ENCODE assay signal across 8 cellular contexts in genomic region chr19:51094696-51095279, GRCh38. TPM values are rescaled to one million over a fixed set of nuclear protein-coding genes. Genes with fewer than 3 reads are reported as not detected.
DNase-seq lines count a peak whose midpoint lies in the region; ATAC-seq and TF ChIP-seq lines count a peak whose summit lies in the region.

No MANE protein-coding gene starts in this region.

- no peak overlapping the region for H3K4me3 Mint-ChIP-seq in stimulated activated naive CD8-positive, alpha-beta T cell treated with anti-CD3 and anti-CD28 coated beads, Interleukin-15, amount 100 ng/mL, for 72 hours
- no peak overlapping the region for H3K4me3 Mint-ChIP-seq in MCF 10A (ENCODE audit: unreplicated experiment)

- peaks cover 14% of the 10 kb centered on the region for H3K36me3 Mint-ChIP-seq in MCF 10A (ENCODE audit: insufficient read depth, unreplicated experiment)

- H3K27ac Mint-ChIP-seq in stimulated activated naive CD8-positive, alpha-beta T cell treated with anti-CD3 and anti-CD28 coated beads, Interleukin-15, amount 100 ng/mL, for 72 hours: no peak overlapping the region
- no peak overlapping the region for H3K27ac Mint-ChIP-seq in MCF 10A (ENCODE audit: low read depth, unreplicated experiment)

- POLR2A ChIA-PET in MCF 10A (lab: Yijun Ruan, JAX): interaction anchor here (0.6 to 0.9 kb wide), 2 partner anchors 290 to 586 kb away, joined by 3 to 4 read pairs; no protein-coding TSS in a partner anchor

- H3K9me3 Mint-ChIP-seq in stimulated activated naive CD8-positive, alpha-beta T cell treated with anti-CD3 and anti-CD28 coated beads, Interleukin-15, amount 100 ng/mL, for 72 hours: no peaks in the 10 kb centered on the region
- no peaks in the 10 kb centered on the region for H3K9me3 Mint-ChIP-seq in MCF 10A (ENCODE audit: unreplicated experiment)

- no peaks in the 10 kb centered on the region for H3K27me3 Mint-ChIP-seq in stimulated activated naive CD8-positive, alpha-beta T cell treated with anti-CD3 and anti-CD28 coated beads, Interleukin-15, amount 100 ng/mL, for 72 hours
- no peaks in the 10 kb centered on the region for H3K27me3 Mint-ChIP-seq in MCF 10A (ENCODE audit: insufficient read depth, unreplicated experiment)

- intact Hi-C loops in MCF 10A (cut with micrococcal nuclease): loop anchor here (10.0 kb wide), 1 partner anchor 290 kb away; no protein-coding TSS in a partner anchor

- peak; percentile 69 for TF ChIP-seq CTCF in MCF 10A (IDR thresholded peaks at IDR 0.05; ENCODE audit: unreplicated experiment)

- DNase-seq in stimulated activated naive CD8-positive, alpha-beta T cell treated with anti-CD3 and anti-CD28 coated beads, Interleukin-15, Interleukin-2, amounts not matched to agents 100 U/mL and 50 U/mL, for 24 hours: peak; percentile 50
- DNase-seq in stimulated activated naive CD8-positive, alpha-beta T cell treated with anti-CD3 and anti-CD28 coated beads, Interleukin-15, amount 100 ng/mL, for 72 hours: no peak
- DNase-seq in NCI-H460 (ENCODE audit: extremely low read depth, low read depth) (peak; percentile 21), MCF 10A (ENCODE audit: unreplicated experiment) (peak; percentile 19), midbrain (lab: John Stamatoyannopoulos, UW) (peak; percentile 1), cortex of kidney (lab: John Stamatoyannopoulos, UW) (no peak)

- CTCF ChIA-PET in MCF 10A (lab: Yijun Ruan, JAX): interaction anchor here (0.6 to 1.8 kb wide), 16 partner anchors 9 to 1026 kb away, joined by 3 to 7 read pairs (median 4); no protein-coding TSS in a partner anchor

- ATAC-seq in stimulated activated naive CD8-positive, alpha-beta T cell treated with anti-CD3 and anti-CD28 coated beads, Interleukin-15, Interleukin-2, amounts not matched to agents 100 U/mL and 50 U/mL, for 24 hours: no peak
- ATAC-seq in stimulated activated naive CD8-positive, alpha-beta T cell treated with anti-CD3 and anti-CD28 coated beads, Interleukin-15, amount 100 ng/mL, for 72 hours: no peak
- no peak for ATAC-seq in HG02759 (IDR thresholded peaks at IDR 0.05; ENCODE audit: unreplicated experiment)
- ATAC-seq in HG02588 (IDR thresholded peaks at IDR 0.05; ENCODE audit: unreplicated experiment): no peak

- H3K4me1 Mint-ChIP-seq in stimulated activated naive CD8-positive, alpha-beta T cell treated with anti-CD3 and anti-CD28 coated beads, Interleukin-15, amount 100 ng/mL, for 72 hours: peaks cover 34% of the 10 kb centered on the region
- peaks cover 23% of the 10 kb centered on the region for H3K4me1 Mint-ChIP-seq in MCF 10A (ENCODE audit: insufficient read depth, unreplicated experiment)

- no TSS peak for BruUV-seq in MCF 10A (replicated peaks; lab: Mats Ljungman, UMichigan)

RNA-seq across cellular contexts. Expression of gene KLK14, which starts 12.1 kb away (rescaled TPM):
- not detected in 2 replicates for total RNA-seq in NCI-H460 (2014; rRNA removed; shearing (Covaris generic))
- polyA plus RNA-seq in NCI-H460 (2014; cell fraction: nucleus; rRNA removed): not detected in 2 replicates
- total RNA-seq in MCF 10A (2022): 0.30 TPM in 1 of 2 replicates, not detected in the other

RNA-seq across cellular contexts. Expression of gene CTU1, which starts 13.4 kb away (rescaled TPM):
- total RNA-seq in NCI-H460 (2014; rRNA removed; shearing (Covaris generic)): 10.1 and 14.8 TPM in 2 replicates
- polyA plus RNA-seq in NCI-H460 (2014; cell fraction: nucleus; rRNA removed): 25.4 and 29.9 TPM in 2 replicates
- total RNA-seq in MCF 10A (2022): 9.9 and 12.7 TPM in 2 replicates

RNA-seq across cellular contexts. Expression of gene KLK13, which starts 29.9 kb away (rescaled TPM):
- not detected in 2 replicates for total RNA-seq in NCI-H460 (2014; rRNA removed; shearing (Covaris generic))
- polyA plus RNA-seq in NCI-H460 (2014; cell fraction: nucleus; rRNA removed): not detected in 2 replicates
- not detected in 2 replicates for total RNA-seq in MCF 10A (2022)

RNA-seq across cellular contexts. Expression of gene SIGLEC9, which starts 29.9 kb away (rescaled TPM):
- not detected in 2 replicates for total RNA-seq in NCI-H460 (2014; rRNA removed; shearing (Covaris generic))
- polyA plus RNA-seq in NCI-H460 (2014; cell fraction: nucleus; rRNA removed): not detected in 2 replicates
- not detected in 2 replicates for total RNA-seq in MCF 10A (2022)

RNA-seq across cellular contexts. Expression of gene SIGLEC7, which starts 47.3 kb away (rescaled TPM):
- total RNA-seq in NCI-H460 (2014; rRNA removed; shearing (Covaris generic)): not detected in 2 replicates
- not detected in 2 replicates for polyA plus RNA-seq in NCI-H460 (2014; cell fraction: nucleus; rRNA removed)
- total RNA-seq in MCF 10A (2022): not detected in 2 replicates

Comparison
In these comparisons a context has a peak if more than half of its experiments do, and no peak if none do; other contexts are left out.
1. DNase-seq: peak in stimulated activated naive CD8-positive, alpha-beta T cell treated with anti-CD3 and anti-CD28 coated beads, Interleukin-15, Interleukin-2, amounts not matched to agents 100 U/mL and 50 U/mL, for 24 hours (single experiment), NCI-H460 (single experiment), MCF 10A (single experiment) and midbrain (single experiment); none in stimulated activated naive CD8-positive, alpha-beta T cell treated with anti-CD3 and anti-CD28 coated beads, Interleukin-15, amount 100 ng/mL, for 72 hours (0 of 2) and cortex of kidney (single experiment).